Comparison of ENCODE assay signal across 1 cellular context in the genomic region with DNA sequence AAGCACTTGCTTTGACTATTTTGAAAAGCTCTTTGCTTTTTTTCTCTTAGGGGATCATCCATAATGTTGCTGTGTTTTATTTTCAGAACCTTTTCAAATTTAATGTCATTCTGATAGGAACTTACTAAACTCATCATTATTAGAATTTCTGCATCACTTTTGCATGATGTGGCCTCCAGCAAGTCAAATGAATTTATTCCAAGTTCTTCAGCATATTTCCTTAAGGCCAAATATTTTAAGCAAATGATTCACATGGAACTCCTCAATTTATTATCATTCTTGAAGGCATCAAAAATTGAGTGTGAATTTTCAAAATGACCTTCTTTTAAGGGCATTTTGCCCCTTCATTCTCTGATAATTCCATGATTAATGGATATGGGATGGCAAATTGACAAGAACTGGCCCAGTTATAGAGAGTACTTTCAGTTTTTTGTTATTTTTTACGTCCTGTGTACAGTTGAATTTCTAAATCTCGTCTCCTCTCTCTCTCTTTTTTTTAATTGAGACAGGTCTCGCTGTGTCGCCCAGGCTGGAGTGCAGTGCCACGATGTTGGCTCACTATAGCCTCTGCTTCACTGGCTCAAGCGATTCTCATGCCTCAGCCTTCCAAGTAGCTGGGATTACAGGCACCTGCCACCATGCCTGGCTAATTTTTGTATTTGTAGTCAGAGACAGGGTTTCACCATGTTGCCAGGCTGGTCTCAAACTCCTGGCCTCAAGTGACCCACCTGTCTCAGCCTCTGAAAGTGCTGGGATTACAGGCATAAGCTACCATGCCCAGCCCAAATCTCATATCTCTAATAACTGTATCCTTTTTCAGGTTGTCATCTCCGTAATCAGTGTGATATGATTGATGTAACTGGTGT.
TF ChIP-seq lines count a peak whose summit lies in the region.

No MANE protein-coding gene starts in this region.

TF ChIP-seq in SK-N-SH treated with all-trans-retinoic acid at 6 μM for 48 hours, 23 proteins besides CTCF, POLR2A, EP300 and RAD21 (continued from another document):
- TF ChIP-seq, protein P1, sequence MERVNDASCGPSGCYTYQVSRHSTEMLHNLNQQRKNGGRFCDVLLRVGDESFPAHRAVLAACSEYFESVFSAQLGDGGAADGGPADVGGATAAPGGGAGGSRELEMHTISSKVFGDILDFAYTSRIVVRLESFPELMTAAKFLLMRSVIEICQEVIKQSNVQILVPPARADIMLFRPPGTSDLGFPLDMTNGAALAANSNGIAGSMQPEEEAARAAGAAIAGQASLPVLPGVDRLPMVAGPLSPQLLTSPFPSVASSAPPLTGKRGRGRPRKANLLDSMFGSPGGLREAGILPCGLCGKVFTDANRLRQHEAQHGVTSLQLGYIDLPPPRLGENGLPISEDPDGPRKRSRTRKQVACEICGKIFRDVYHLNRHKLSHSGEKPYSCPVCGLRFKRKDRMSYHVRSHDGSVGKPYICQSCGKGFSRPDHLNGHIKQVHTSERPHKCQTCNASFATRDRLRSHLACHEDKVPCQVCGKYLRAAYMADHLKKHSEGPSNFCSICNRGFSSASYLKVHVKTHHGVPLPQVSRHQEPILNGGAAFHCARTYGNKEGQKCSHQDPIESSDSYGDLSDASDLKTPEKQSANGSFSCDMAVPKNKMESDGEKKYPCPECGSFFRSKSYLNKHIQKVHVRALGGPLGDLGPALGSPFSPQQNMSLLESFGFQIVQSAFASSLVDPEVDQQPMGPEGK (CRISPR knock-in tag; IDR thresholded peaks at IDR 0.05; ENCODE audit: borderline replicate concordance), result no peak
